15 cellular contexts compared by ENCODE assay signal in the genomic region with DNA sequence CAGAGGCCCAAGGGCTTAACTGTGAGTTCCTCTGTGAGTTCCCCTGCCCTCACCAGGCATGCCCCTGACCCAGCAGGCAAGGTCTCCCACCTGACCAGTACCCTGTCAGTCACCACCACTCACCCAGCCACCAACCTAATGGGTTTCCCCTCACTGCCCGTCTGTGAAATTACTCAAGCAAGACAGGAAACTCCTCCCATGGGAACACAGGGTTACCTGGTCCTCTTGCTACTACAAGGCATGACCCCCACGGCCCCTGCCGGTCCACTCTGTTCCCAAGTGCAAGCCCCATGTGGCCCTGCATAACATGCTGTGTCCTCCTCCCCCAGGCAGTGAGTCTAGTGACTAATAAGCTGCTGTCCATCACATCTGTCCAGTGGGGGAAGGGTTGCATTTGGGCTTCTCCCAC. TPM values are rescaled to one million over a fixed set of nuclear protein-coding genes. Genes with fewer than 3 reads are reported as not detected.
DNase-seq lines count a peak whose midpoint lies in the region; ATAC-seq and TF ChIP-seq lines count a peak whose summit lies in the region.
"Had no signal": no experiment of that assay in that cellular context is flagged by ENCODE, and none has a peak within 500 bp of the region (broad histone marks: within the 10 kb centered on the region; RNA-seq: fewer than 3 reads in every experiment).

No MANE protein-coding gene starts in this region.

- peak; percentile 64 for DNase-seq in NCI-H82 (lab: John Stamatoyannopoulos, UW)
- no peak for DNase-seq in NCI-H82 treated with DMSO at 0.1 percent for 48 hours (lab: John Stamatoyannopoulos, UW; ENCODE audit: unreplicated experiment)
- DNase-seq in activated naive CD8-positive, alpha-beta T cell treated with anti-CD3 and anti-CD28 coated beads for 36 hours: no peak
- peak; percentile 68 for DNase-seq in renal cortical epithelial cell (ENCODE audit: low read depth)
- no peak for DNase-seq in occipital lobe (lab: John Stamatoyannopoulos, UW)
- no peak for DNase-seq in NCI-H1092 treated with DMSO at 0.1 percent for 48 hours (lab: John Stamatoyannopoulos, UW)
- DNase-seq: activated CD4-positive, CD25-positive, alpha-beta regulatory T cell; GOT3; kidney; nucleus accumbens; stimulated activated naive CD4-positive, alpha-beta T cell had no signal

- H3K27me3 Mint-ChIP-seq in activated naive CD8-positive, alpha-beta T cell treated with anti-CD3 and anti-CD28 coated beads for 36 hours: no peaks in the 10 kb centered on the region
- H3K27me3 Mint-ChIP-seq: central memory CD8-positive, alpha-beta T cell had no signal

- H3K9me3 Mint-ChIP-seq in activated naive CD8-positive, alpha-beta T cell treated with anti-CD3 and anti-CD28 coated beads for 36 hours: peaks cover 2% of the 10 kb centered on the region
- H3K9me3 Mint-ChIP-seq: activated T-helper 2 cell treated with anti-CD3 and anti-CD28 coated beads, Interferon-gamma antibody, Interleukin-2, Interleukin-4, amounts not matched to agents 10 μg/mL and 5 μg/mL and 100 μg/mL, durations not matched to agents 14 hours and 24 hours and 36 hours; central memory CD8-positive, alpha-beta T cell had no signal

- peaks cover 17% of the 10 kb centered on the region for H3K36me3 Mint-ChIP-seq in activated naive CD8-positive, alpha-beta T cell treated with anti-CD3 and anti-CD28 coated beads for 36 hours

- H3K4me3 Mint-ChIP-seq in activated naive CD8-positive, alpha-beta T cell treated with anti-CD3 and anti-CD28 coated beads for 36 hours: no peak overlapping the region
- H3K4me3 Mint-ChIP-seq: central memory CD8-positive, alpha-beta T cell had no signal

- ATAC-seq in HG02610 (IDR thresholded peaks at IDR 0.05; ENCODE audit: unreplicated experiment): peak; percentile 62
- ATAC-seq in SK-N-SH treated with all-trans-retinoic acid at 6 μM for 48 hours: no peak

- peaks cover 54% of the 10 kb centered on the region for H3K4me1 Mint-ChIP-seq in activated naive CD8-positive, alpha-beta T cell treated with anti-CD3 and anti-CD28 coated beads for 36 hours

- H3K27ac Mint-ChIP-seq in activated naive CD8-positive, alpha-beta T cell treated with anti-CD3 and anti-CD28 coated beads for 36 hours: peak overlapping the region; percentile 56
- H3K27ac Mint-ChIP-seq: activated T-helper 2 cell treated with anti-CD3 and anti-CD28 coated beads, Interferon-gamma antibody, Interleukin-2, Interleukin-4, amounts not matched to agents 10 μg/mL and 5 μg/mL and 100 μg/mL, durations not matched to agents 14 hours and 24 hours and 36 hours had no signal

TF ChIP-seq in SK-N-SH treated with all-trans-retinoic acid at 6 μM for 48 hours, 23 proteins besides CTCF, POLR2A, EP300 and RAD21:
- TF ChIP-seq RARB (CRISPR knock-in tag; IDR thresholded peaks at IDR 0.05) (no peak), ZNF70 (CRISPR knock-in tag; IDR thresholded peaks at IDR 0.05) (no peak), OSR1 (CRISPR knock-in tag; IDR thresholded peaks at IDR 0.05) (no peak), PPARA (CRISPR knock-in tag; IDR thresholded peaks at IDR 0.05; ENCODE audit: borderline replicate concordance) (no peak), TCF4 (CRISPR knock-in tag; IDR thresholded peaks at IDR 0.05; ENCODE audit: borderline replicate concordance) (no peak)
- TF ChIP-seq, protein P1, sequence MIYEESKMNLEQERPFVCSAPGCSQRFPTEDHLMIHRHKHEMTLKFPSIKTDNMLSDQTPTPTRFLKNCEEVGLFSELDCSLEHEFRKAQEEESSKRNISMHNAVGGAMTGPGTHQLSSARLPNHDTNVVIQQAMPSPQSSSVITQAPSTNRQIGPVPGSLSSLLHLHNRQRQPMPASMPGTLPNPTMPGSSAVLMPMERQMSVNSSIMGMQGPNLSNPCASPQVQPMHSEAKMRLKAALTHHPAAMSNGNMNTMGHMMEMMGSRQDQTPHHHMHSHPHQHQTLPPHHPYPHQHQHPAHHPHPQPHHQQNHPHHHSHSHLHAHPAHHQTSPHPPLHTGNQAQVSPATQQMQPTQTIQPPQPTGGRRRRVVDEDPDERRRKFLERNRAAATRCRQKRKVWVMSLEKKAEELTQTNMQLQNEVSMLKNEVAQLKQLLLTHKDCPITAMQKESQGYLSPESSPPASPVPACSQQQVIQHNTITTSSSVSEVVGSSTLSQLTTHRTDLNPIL (CRISPR knock-in tag; IDR thresholded peaks at IDR 0.05; ENCODE audit: low read depth): no peak

RNA-seq across cellular contexts. Expression of gene DHRS12, which starts 8.0 kb away (rescaled TPM):
- 1 to 10 TPM; 9.7 to 9.9 TPM for total RNA-seq in activated naive CD8-positive, alpha-beta T cell treated with anti-CD3 and anti-CD28 coated beads for 36 hours
- total RNA-seq in renal cortical epithelial cell: 7.3 and 8.0 TPM in 2 replicates
- total RNA-seq in occipital lobe: 5.6 TPM

RNA-seq across cellular contexts. Expression of gene TMEM272, which starts 33.1 kb away (rescaled TPM):
- 1 to 10 TPM; 1.5 to 1.6 TPM for total RNA-seq in activated naive CD8-positive, alpha-beta T cell treated with anti-CD3 and anti-CD28 coated beads for 36 hours
- total RNA-seq in renal cortical epithelial cell (not detected in 2 replicates), occipital lobe (0.16 TPM)
- total RNA-seq: activated T-helper 2 cell treated with anti-CD3 and anti-CD28 coated beads, Interferon-gamma antibody, Interleukin-2, Interleukin-4, amounts not matched to agents 10 μg/mL and 5 μg/mL and 100 μg/mL, durations not matched to agents 14 hours and 24 hours and 36 hours had no signal

RNA-seq across cellular contexts. Expression of gene CCDC70, which starts 49.8 kb away (rescaled TPM):
- total RNA-seq in activated naive CD8-positive, alpha-beta T cell treated with anti-CD3 and anti-CD28 coated beads for 36 hours: under 1 TPM; 0.19 to 0.56 TPM
- not detected in 2 replicates for total RNA-seq in renal cortical epithelial cell
- not detected for total RNA-seq in occipital lobe
- total RNA-seq: activated T-helper 2 cell treated with anti-CD3 and anti-CD28 coated beads, Interferon-gamma antibody, Interleukin-2, Interleukin-4, amounts not matched to agents 10 μg/mL and 5 μg/mL and 100 μg/mL, durations not matched to agents 14 hours and 24 hours and 36 hours; kidney had no signal

Comparison
In these comparisons a context has a peak if more than half of its experiments do, and no peak if none do; other contexts are left out.
1. DNase-seq: peak in NCI-H82 (single experiment) and renal cortical epithelial cell (single experiment); none in NCI-H82 treated with DMSO at 0.1 percent for 48 hours (single experiment), activated naive CD8-positive, alpha-beta T cell treated with anti-CD3 and anti-CD28 coated beads for 36 hours (single experiment), occipital lobe (single experiment) and NCI-H1092 treated with DMSO at 0.1 percent for 48 hours (single experiment).